ENCODE assay signal across 18 cellular contexts in the genomic region with DNA sequence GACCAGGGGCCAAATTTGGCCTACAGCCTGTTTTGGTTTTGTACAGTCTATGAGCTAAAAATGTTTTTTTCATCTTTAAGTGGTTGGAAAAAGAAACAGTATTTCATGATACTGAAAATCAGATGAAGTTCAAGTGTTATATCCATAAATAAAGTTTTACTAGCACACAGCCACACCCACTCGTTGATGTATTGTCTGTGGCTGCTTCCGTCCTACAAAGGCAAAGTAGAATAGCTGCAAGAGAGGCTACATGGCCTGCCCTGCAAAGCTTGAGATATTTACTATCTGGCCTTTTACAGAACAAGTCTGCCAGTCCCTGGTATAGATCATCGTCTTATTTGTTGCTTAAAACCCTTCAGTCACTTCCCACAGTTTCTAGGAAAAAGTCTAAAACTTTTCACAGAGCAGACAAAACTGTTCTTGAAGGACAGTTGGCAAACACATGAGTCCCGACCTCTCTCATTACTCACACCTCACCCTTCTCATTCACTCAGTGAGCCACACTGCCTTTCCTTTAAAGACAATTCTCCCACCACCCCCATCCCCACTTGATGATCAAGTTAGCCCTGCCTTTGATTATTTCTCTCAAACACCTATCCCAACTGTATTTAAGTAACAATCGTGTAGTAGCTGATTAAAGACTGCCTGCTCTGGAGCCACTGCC. TPM values are rescaled to one million over a fixed set of nuclear protein-coding genes. Genes with fewer than 3 reads are reported as not detected.
DNase-seq lines count a peak whose midpoint lies in the region; ATAC-seq and TF ChIP-seq lines count a peak whose summit lies in the region.
"Had no signal": no experiment of that assay in that cellular context is flagged by ENCODE, and none has a peak within 500 bp of the region (broad histone marks: within the 10 kb centered on the region; RNA-seq: fewer than 3 reads in every experiment).

No MANE protein-coding gene starts in this region.

- H3K4me1 Mint-ChIP-seq in CD4-positive, CD25-positive, alpha-beta regulatory T cell = peaks cover 48 to 85% (median 69%) of the 10 kb centered on the region in 4 donors
- H3K4me1 Mint-ChIP-seq in chondrocyte (ENCODE audit: low read depth) (peaks cover 78% of the 10 kb centered on the region), osteocyte (ENCODE audit: unreplicated experiment) (peaks cover 45% of the 10 kb centered on the region)

- peak overlapping the region in 1 of 4 donors; percentile 23 for H3K4me3 Mint-ChIP-seq in CD4-positive, CD25-positive, alpha-beta regulatory T cell
- H3K4me3 Mint-ChIP-seq in chondrocyte (ENCODE audit: unreplicated experiment) = no peak overlapping the region
- H3K4me3 Mint-ChIP-seq in osteocyte (ENCODE audit: unreplicated experiment) = no peak overlapping the region
- H3K4me3 Mint-ChIP-seq: T-helper 1 cell treated with Interleukin-12 subunit alpha and Interleukin-12 subunit beta and Interleukin-4 antibody, amounts not matched to agents 30 μg/mL and 1 μg/mL, for 36 hours had no signal

- H3K27ac Mint-ChIP-seq in CD4-positive, CD25-positive, alpha-beta regulatory T cell = peak overlapping the region; percentile 32 to 73 (median 48)
- H3K27ac Mint-ChIP-seq in chondrocyte (ENCODE audit: unreplicated experiment) = peak overlapping the region; percentile 79
- peak overlapping the region; percentile 48 for H3K27ac Mint-ChIP-seq in osteocyte (ENCODE audit: unreplicated experiment)
- H3K27ac Mint-ChIP-seq: T-helper 1 cell treated with Interleukin-12 subunit alpha and Interleukin-12 subunit beta and Interleukin-4 antibody, amounts not matched to agents 30 μg/mL and 1 μg/mL, for 36 hours had no signal

- no peaks in the 10 kb centered on the region for H3K27me3 Mint-ChIP-seq in CD4-positive, CD25-positive, alpha-beta regulatory T cell
- H3K27me3 Mint-ChIP-seq in chondrocyte (ENCODE audit: low read depth) = no peaks in the 10 kb centered on the region
- no peaks in the 10 kb centered on the region for H3K27me3 Mint-ChIP-seq in osteocyte (ENCODE audit: unreplicated experiment)

- TF ChIP-seq CTCF in HEK293 (tag by site-specific recombination; IDR thresholded peaks at IDR 0.05) (no peak), chondrocyte (IDR thresholded peaks at IDR 0.05) (no peak), osteocyte (IDR thresholded peaks at IDR 0.05) (no peak)

- H3K4me1 ChIP-seq in CD4-positive, CD25-positive, alpha-beta regulatory T cell (ENCODE audit: control insufficient read depth, insufficient read depth, low read length, poor library complexity, severe bottlenecking) = peaks cover 22% of the 10 kb centered on the region
- peaks cover 5% of the 10 kb centered on the region; the same call in 1 of the 2 replicates for H3K4me1 ChIP-seq in HEK293 (ENCODE audit: control insufficient read depth, insufficient read depth, low read length)

- no peaks in the 10 kb centered on the region for H3K9me3 ChIP-seq in CD4-positive, CD25-positive, alpha-beta regulatory T cell (ENCODE audit: control insufficient read depth in 2 of 2, low read length in 2 of 2)
- no peaks in the 10 kb centered on the region for H3K9me3 ChIP-seq in HEK293 (ENCODE audit: control insufficient read depth, insufficient read depth, low read depth, low read length)

- DNase-seq in CD4-positive, CD25-positive, alpha-beta regulatory T cell = no peak
- no peak for DNase-seq in chondrocyte (ENCODE audit: low spot score)
- DNase-seq in osteocyte (ENCODE audit: extremely low spot score, unreplicated experiment) = no peak
- no peak for DNase-seq in COLO668 (lab: John Stamatoyannopoulos, UW; ENCODE audit: unreplicated experiment)
- no peak for DNase-seq in dedifferentiated amniotic fluid mesenchymal stem cell (ENCODE audit: extremely low spot score)
- DNase-seq in AG20443 (ENCODE audit: low spot score) = no peak
- DNase-seq: activated CD4-positive, CD25-positive, alpha-beta regulatory T cell; activated effector memory CD4-positive, alpha-beta T cell treated with anti-CD3 and anti-CD28 coated beads, Interleukin-2, amount 50 U/mL, for 16 hours; cortex of kidney; NCI-H1048; NCI-H2081 treated with DMSO at 0.1 percent for 48 hours; NCI-H69; occipital lobe; SIG-M5; stimulated activated CD4-positive, alpha-beta T cell treated with anti-CD3 and anti-CD28 coated beads, Interleukin-2, amount 100 ng/mL, for 24 hours had no signal

- H3K4me3 ChIP-seq in CD4-positive, CD25-positive, alpha-beta regulatory T cell (ENCODE audit: low read depth, low read length) = no peak overlapping the region
- no peak overlapping the region for H3K4me3 ChIP-seq in HEK293 (ENCODE audit: low read depth, low read length)

- H3K9me3 Mint-ChIP-seq in CD4-positive, CD25-positive, alpha-beta regulatory T cell = peaks cover 0 to 4% (median 0%) of the 10 kb centered on the region in 7 donors
- H3K9me3 Mint-ChIP-seq in chondrocyte (ENCODE audit: low read depth) = peaks cover 11% of the 10 kb centered on the region
- H3K9me3 Mint-ChIP-seq in osteocyte (ENCODE audit: unreplicated experiment) = peaks cover 6% of the 10 kb centered on the region
- H3K9me3 Mint-ChIP-seq: T-helper 1 cell treated with Interleukin-12 subunit alpha and Interleukin-12 subunit beta and Interleukin-4 antibody, amounts not matched to agents 30 μg/mL and 1 μg/mL, for 36 hours had no signal

- H3K27me3 ChIP-seq in CD4-positive, CD25-positive, alpha-beta regulatory T cell (ENCODE audit: control insufficient read depth, insufficient read depth, low read length) = no peaks in the 10 kb centered on the region

- H3K36me3 ChIP-seq in CD4-positive, CD25-positive, alpha-beta regulatory T cell (ENCODE audit: control insufficient read depth, insufficient read depth, low read length) = no peaks in the 10 kb centered on the region
- no peaks in the 10 kb centered on the region; a peak in 1 of 3 replicates for H3K36me3 ChIP-seq in HEK293 (ENCODE audit: control insufficient read depth in 2 of 2, insufficient read depth in 1 of 2, low read length in 2 of 2)

- peaks cover 3% of the 10 kb centered on the region for H3K36me3 Mint-ChIP-seq in CD4-positive, CD25-positive, alpha-beta regulatory T cell
- H3K36me3 Mint-ChIP-seq in chondrocyte (ENCODE audit: low read depth) (no peaks in the 10 kb centered on the region), osteocyte (ENCODE audit: unreplicated experiment) (peaks cover 3% of the 10 kb centered on the region)

- ATAC-seq in CD4-positive, CD25-positive, alpha-beta regulatory T cell (ENCODE audit: low read depth in 2 of 2) = no peak
- ATAC-seq: left lobe of liver had no signal

- POLR2A ChIA-PET in HEK293 (lab: Yijun Ruan, JAX) = no interaction called here

- CTCF ChIA-PET in HEK293 (lab: Yijun Ruan, JAX) = interaction anchor here (0.7 kb wide), 1 partner anchor 18 kb away, joined by 3 read pairs; no protein-coding TSS in a partner anchor

- no peak overlapping the region for H3K27ac ChIP-seq in CD4-positive, CD25-positive, alpha-beta regulatory T cell (ENCODE audit: insufficient read depth, low read length, poor library complexity, severe bottlenecking)
- H3K27ac ChIP-seq in HEK293 (ENCODE audit: extremely low read depth, low read depth, low read length) = no peak overlapping the region

TF ChIP-seq in HEK293, 187 proteins besides CTCF, POLR2A, EP300 and RAD21:
- no peak for TF ChIP-seq ZNF132 (tag by site-specific recombination; IDR thresholded peaks at IDR 0.05; ENCODE audit: borderline replicate concordance)
- TF ChIP-seq ZNF776 (tag by site-specific recombination; IDR thresholded peaks at IDR 0.05; ENCODE audit: borderline replicate concordance) = no peak
- no peak for TF ChIP-seq ZFP3 (tag by site-specific recombination; IDR thresholded peaks at IDR 0.05; ENCODE audit: low read depth)
- no peak for TF ChIP-seq GLIS2 (tag by site-specific recombination; IDR thresholded peaks at IDR 0.05)
- TF ChIP-seq, protein P1, sequence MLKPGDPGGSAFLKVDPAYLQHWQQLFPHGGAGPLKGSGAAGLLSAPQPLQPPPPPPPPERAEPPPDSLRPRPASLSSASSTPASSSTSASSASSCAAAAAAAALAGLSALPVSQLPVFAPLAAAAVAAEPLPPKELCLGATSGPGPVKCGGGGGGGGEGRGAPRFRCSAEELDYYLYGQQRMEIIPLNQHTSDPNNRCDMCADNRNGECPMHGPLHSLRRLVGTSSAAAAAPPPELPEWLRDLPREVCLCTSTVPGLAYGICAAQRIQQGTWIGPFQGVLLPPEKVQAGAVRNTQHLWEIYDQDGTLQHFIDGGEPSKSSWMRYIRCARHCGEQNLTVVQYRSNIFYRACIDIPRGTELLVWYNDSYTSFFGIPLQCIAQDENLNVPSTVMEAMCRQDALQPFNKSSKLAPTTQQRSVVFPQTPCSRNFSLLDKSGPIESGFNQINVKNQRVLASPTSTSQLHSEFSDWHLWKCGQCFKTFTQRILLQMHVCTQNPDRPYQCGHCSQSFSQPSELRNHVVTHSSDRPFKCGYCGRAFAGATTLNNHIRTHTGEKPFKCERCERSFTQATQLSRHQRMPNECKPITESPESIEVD (tag by site-specific recombination; IDR thresholded peaks at IDR 0.05) = peak; percentile 57
- TF ChIP-seq ZNF37A (tag by site-specific recombination; IDR thresholded peaks at IDR 0.05) = no peak
- TF ChIP-seq ZNF660 (tag by site-specific recombination; IDR thresholded peaks at IDR 0.05) = no peak
- peak; percentile 91; the same call in 1 of the 2 replicates for TF ChIP-seq TRIM28 (IDR thresholded peaks at IDR 0.05; ENCODE audit: borderline replicate concordance, low read length)
- 0 out of 2 replicates have a peak, but pooled peaks have one; percentile 17 for TF ChIP-seq KLF1 (tag by site-specific recombination; IDR thresholded peaks at IDR 0.05)
- TF ChIP-seq, protein P2, sequence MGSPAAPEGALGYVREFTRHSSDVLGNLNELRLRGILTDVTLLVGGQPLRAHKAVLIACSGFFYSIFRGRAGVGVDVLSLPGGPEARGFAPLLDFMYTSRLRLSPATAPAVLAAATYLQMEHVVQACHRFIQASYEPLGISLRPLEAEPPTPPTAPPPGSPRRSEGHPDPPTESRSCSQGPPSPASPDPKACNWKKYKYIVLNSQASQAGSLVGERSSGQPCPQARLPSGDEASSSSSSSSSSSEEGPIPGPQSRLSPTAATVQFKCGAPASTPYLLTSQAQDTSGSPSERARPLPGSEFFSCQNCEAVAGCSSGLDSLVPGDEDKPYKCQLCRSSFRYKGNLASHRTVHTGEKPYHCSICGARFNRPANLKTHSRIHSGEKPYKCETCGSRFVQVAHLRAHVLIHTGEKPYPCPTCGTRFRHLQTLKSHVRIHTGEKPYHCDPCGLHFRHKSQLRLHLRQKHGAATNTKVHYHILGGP (tag by site-specific recombination; IDR thresholded peaks at IDR 0.05) = no peak

RNA-seq across cellular contexts. Expression of a gene that starts 9.9 kb away (rescaled TPM):
- total RNA-seq in CD4-positive, CD25-positive, alpha-beta regulatory T cell = 51.3 TPM
- 10 to 100 TPM; 64.8 to 72.6 (median 67.4) TPM for polyA plus RNA-seq in CD4-positive, CD25-positive, alpha-beta regulatory T cell
- total RNA-seq in chondrocyte = 111 to 126 TPM (median 123 TPM) in 3 replicates
- 97.2 and 97.7 TPM in 2 replicates for total RNA-seq in osteocyte
